In genomic region chr10:96124230-96125141, GRCh38 we compare ENCODE assay signal across 8 cellular contexts. TPM values are rescaled to one million over a fixed set of nuclear protein-coding genes. Genes with fewer than 3 reads are reported as not detected.
A peak's percentile ranks its signal among the peaks of the same experiment; 100 is the strongest.
DNase-seq lines count a peak whose midpoint lies in the region; ATAC-seq and TF ChIP-seq lines count a peak whose summit lies in the region.

No MANE protein-coding gene starts in this region.

- peak overlapping the region; percentile 80 for H3K4me3 Mint-ChIP-seq in HFFc6

- H3K27ac ChIP-seq in Peyer's patch: peak overlapping the region in 1 of 4 donors; percentile 31
- H3K27ac ChIP-seq in Karpas-422 (ENCODE audit: low read length): no peak overlapping the region

- peaks cover 25% of the 10 kb centered on the region for H3K4me1 Mint-ChIP-seq in HFFc6 (ENCODE audit: low read depth)

- no peaks in the 10 kb centered on the region for H3K79me2 ChIP-seq in Karpas-422 (ENCODE audit: low read length)

- TF ChIP-seq POLR2A in Peyer's patch (IDR thresholded peaks at IDR 0.05): peak; percentile 40 to 63

- no peak for TF ChIP-seq CTCF in AG04449 (IDR thresholded peaks at IDR 0.05; ENCODE audit: insufficient read depth, low read length, missing control alignments)
- no peak for TF ChIP-seq CTCF in HFFc6 (IDR thresholded peaks at IDR 0.05)
- no peak for TF ChIP-seq CTCF in Peyer's patch (IDR thresholded peaks at IDR 0.05)

- H4K20me1 ChIP-seq in Karpas-422 (ENCODE audit: insufficient read depth, low read depth, low read length): no peaks in the 10 kb centered on the region

- H3K36me3 Mint-ChIP-seq in HFFc6 (ENCODE audit: low read depth): no peaks in the 10 kb centered on the region

- POLR2A ChIA-PET in AG04449 (lab: Yijun Ruan, JAX): interaction anchor here (0.6 kb wide), 1 partner anchor 35 kb away, joined by 3 read pairs; no protein-coding TSS in a partner anchor

- H3K9me3 ChIP-seq in Peyer's patch: no peaks in the 10 kb centered on the region
- H3K9me3 ChIP-seq in skeletal muscle satellite cell (replicated peaks; ENCODE audit: low read length): no peaks in the 10 kb centered on the region
- no peaks in the 10 kb centered on the region for H3K9me3 ChIP-seq in Karpas-422 (ENCODE audit: low read length)

- DNase-seq in AG04449 (ENCODE audit: low read depth, low spot score) (no peak), HFFc6 (no peak), Peyer's patch (peak in 2 of 3 donors; percentile 64 to 67), fibroblast of the conjunctiva (ENCODE audit: low read depth) (peak; percentile 24), Karpas-422 (no peak)
- no peak for DNase-seq in activated CD4-positive, CD25-positive, alpha-beta regulatory T cell (lab: John Stamatoyannopoulos, UW)

- H3K27me3 ChIP-seq in Peyer's patch (no peaks in the 10 kb centered on the region), skeletal muscle satellite cell (ENCODE audit: control insufficient read depth, insufficient read depth, low read length) (peaks cover 5% of the 10 kb centered on the region), Karpas-422 (ENCODE audit: low read length) (no peaks in the 10 kb centered on the region)

- H3K4me3 ChIP-seq in AG04449 (ENCODE audit: low read depth, low read length): peak overlapping the region; percentile 13
- H3K4me3 ChIP-seq in Peyer's patch: peak overlapping the region in 2 of 4 donors; percentile 43 to 54
- H3K4me3 ChIP-seq in skeletal muscle satellite cell (ENCODE audit: low read length): peak overlapping the region; percentile 37
- H3K4me3 ChIP-seq in Karpas-422 (ENCODE audit: low read length): no peak overlapping the region

- H3K27me3 Mint-ChIP-seq in HFFc6 (ENCODE audit: insufficient read depth): peaks cover 2% of the 10 kb centered on the region; the same call in 1 of the 2 replicates

- H3K9me2 ChIP-seq in Karpas-422 (replicated peaks; ENCODE audit: insufficient read depth, low read length): no peaks in the 10 kb centered on the region

- H3K9me3 Mint-ChIP-seq in HFFc6: no peaks in the 10 kb centered on the region

- H2AFZ ChIP-seq in Karpas-422 (ENCODE audit: low read length): no peak overlapping the region

- H3K27ac Mint-ChIP-seq in HFFc6: peak overlapping the region; percentile 64

- no peaks in the 10 kb centered on the region for H3K4me1 ChIP-seq in Peyer's patch
- H3K4me1 ChIP-seq in skeletal muscle satellite cell (ENCODE audit: control insufficient read depth, insufficient read depth, low read length): peaks cover 11% of the 10 kb centered on the region
- H3K4me1 ChIP-seq in Karpas-422 (ENCODE audit: low read length): peaks cover 4% of the 10 kb centered on the region

- H3K9ac ChIP-seq in skeletal muscle satellite cell (ENCODE audit: low read depth, low read length) (no peak overlapping the region), Karpas-422 (ENCODE audit: low read length) (no peak overlapping the region)

- H3K4me2 ChIP-seq in skeletal muscle satellite cell (ENCODE audit: low read length): peak overlapping the region; percentile 34
- H3K4me2 ChIP-seq in Karpas-422 (ENCODE audit: low read depth, low read length, poor library complexity, severe bottlenecking): no peak overlapping the region

- ATAC-seq in GM18502 (IDR thresholded peaks at IDR 0.05; ENCODE audit: poor library complexity, unreplicated experiment): no peak

- CTCF ChIA-PET in AG04449 (lab: Yijun Ruan, JAX): interaction anchor here (1.3 kb wide), 1 partner anchor 108 kb away, joined by 3 read pairs; no protein-coding TSS in a partner anchor

- H3K36me3 ChIP-seq in Peyer's patch (no peaks in the 10 kb centered on the region), skeletal muscle satellite cell (ENCODE audit: insufficient read depth, low read length) (no peaks in the 10 kb centered on the region), Karpas-422 (ENCODE audit: insufficient read depth, low read length) (no peaks in the 10 kb centered on the region)

RNA-seq across cellular contexts. Expression of gene ZNF518A, which starts 5.6 kb away (rescaled TPM):
- total RNA-seq in HFFc6 (2021; fragmentation: NEBNext Ultra II Directional; extraction: Animal tissue kit (Norgen Biotek cat#: 25700)): 1 to 10 TPM; 4.0 to 6.5 (median 5.3) TPM
- 10 to 100 TPM; 23.9 to 43.2 (median 35.0) TPM for total RNA-seq in Peyer's patch
- 9.2 and 10.6 TPM in 2 replicates for total RNA-seq in skeletal muscle satellite cell (2012; rRNA removed)
- total RNA-seq in Karpas-422 (2014; rRNA removed; shearing (Covaris generic); ENCODE audit: low replicate concordance): 8.8 and 17.0 TPM in 2 replicates

Comparison
In these comparisons a context has a peak if more than half of its experiments do, and no peak if none do; other contexts are left out.
1. DNase-seq: peak in Peyer's patch (2 of 3) and fibroblast of the conjunctiva (single experiment); none in AG04449 (single experiment), HFFc6 (single experiment), Karpas-422 (single experiment) and activated CD4-positive, CD25-positive, alpha-beta regulatory T cell (0 of 4).